21 cellular contexts compared by ENCODE assay signal in the genomic region with DNA sequence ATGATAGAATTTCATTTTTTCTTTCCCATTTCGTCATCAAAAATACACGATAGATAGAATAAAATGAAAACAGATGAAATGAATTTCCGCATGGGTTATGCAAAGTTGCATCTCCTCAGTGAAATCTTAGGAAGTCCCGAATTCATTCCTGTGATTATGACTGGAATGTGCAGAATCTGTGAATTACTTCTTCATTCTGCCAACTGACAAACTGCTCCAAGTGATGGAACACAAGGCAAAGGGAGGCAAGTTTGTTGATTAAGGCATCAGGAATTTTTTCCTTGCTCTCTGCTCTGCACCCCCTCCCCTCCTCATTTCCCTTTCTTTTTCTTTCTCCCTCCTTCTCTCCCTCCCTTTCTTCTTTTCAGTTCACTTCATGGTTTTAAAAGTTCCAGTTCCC. TPM values are rescaled to one million over a fixed set of nuclear protein-coding genes. Genes with fewer than 3 reads are reported as not detected.
DNase-seq lines count a peak whose midpoint lies in the region; ATAC-seq, FAIRE-seq and TF ChIP-seq lines count a peak whose summit lies in the region.
"Had no signal": no experiment of that assay in that cellular context is flagged by ENCODE, and none has a peak within 500 bp of the region (broad histone marks: within the 10 kb centered on the region; RNA-seq: fewer than 3 reads in every experiment).

No MANE protein-coding gene starts in this region.

- H3K9me1 ChIP-seq in endothelial cell of umbilical vein (replicated peaks; ENCODE audit: control insufficient read depth, extremely low read depth, insufficient read depth, low read length), result no peaks in the 10 kb centered on the region

- ATAC-seq in omental fat pad (ENCODE audit: low FRiP score), result peak; percentile 67
- ATAC-seq: gastroesophageal sphincter had no signal

- no peaks in the 10 kb centered on the region for H3K36me3 Mint-ChIP-seq in mesothelial cell of epicardium
- H3K36me3 Mint-ChIP-seq: CD14-positive monocyte had no signal

- H3K4me3 Mint-ChIP-seq in mesothelial cell of epicardium, result no peak overlapping the region
- H3K4me3 Mint-ChIP-seq: CD14-positive monocyte had no signal

- no peak overlapping the region for H3K9ac ChIP-seq in endothelial cell of umbilical vein (replicated peaks; ENCODE audit: extremely low read depth, insufficient read depth, low read length)

- POLR2A ChIA-PET in endothelial cell of umbilical vein (lab: Charles Lee), result interaction anchor here (0.6 kb wide), 1 partner anchor 33 kb away, joined by 3 read pairs; no protein-coding TSS in a partner anchor

- H2AFZ ChIP-seq in endothelial cell of umbilical vein (ENCODE audit: low read depth, low read length), result peak overlapping the region; percentile 60

- dilution Hi-C loops in endothelial cell of umbilical vein (cut with MboI; ENCODE audit: extremely low pct_ligation_motif_present, low sequenced_read_pairs), result no loop called here

- no peaks in the 10 kb centered on the region for H3K27me3 Mint-ChIP-seq in mesothelial cell of epicardium (ENCODE audit: low read depth)

- CTCF ChIA-PET in endothelial cell of umbilical vein (lab: Charles Lee), result interaction anchor here (1.1 to 1.4 kb wide), 3 partner anchors 8 to 60 kb away, joined by 4 to 10 read pairs (median 5); no protein-coding TSS in a partner anchor

- no peak overlapping the region for H3K27ac Mint-ChIP-seq in mesothelial cell of epicardium
- H3K27ac Mint-ChIP-seq: CD14-positive monocyte had no signal

- BruUV-seq in endothelial cell of umbilical vein (replicated peaks; lab: Mats Ljungman, UMichigan), result no TSS peak

- no peak overlapping the region for H3K4me2 ChIP-seq in endothelial cell of umbilical vein (ENCODE audit: insufficient read depth, low read length)
- H3K4me2 ChIP-seq: smooth muscle cell had no signal

- no peak overlapping the region for H3K27ac ChIP-seq in endothelial cell of umbilical vein (ENCODE audit: insufficient read depth, low read depth, low read length)
- no peak overlapping the region for H3K27ac ChIP-seq in ascending aorta
- H3K27ac ChIP-seq: brain microvascular endothelial cell, gastroesophageal sphincter, Peyer's patch, VCaP had no signal

- no peak overlapping the region for H3K4me3 ChIP-seq in MG63
- no peak overlapping the region for H3K4me3 ChIP-seq in endothelial cell of umbilical vein (replicated peaks in 1 of 3; ENCODE audit: insufficient read depth in 1 of 3, low read depth in 1 of 3, low read length in 3 of 3)
- no peak overlapping the region for H3K4me3 ChIP-seq in ascending aorta
- H3K4me3 ChIP-seq: gastroesophageal sphincter, Peyer's patch, smooth muscle cell had no signal

- H3K9me3 ChIP-seq in MG63 (no peaks in the 10 kb centered on the region), endothelial cell of umbilical vein (replicated peaks; ENCODE audit: control insufficient read depth, insufficient read depth, low read length) (no peaks in the 10 kb centered on the region), ascending aorta (no peaks in the 10 kb centered on the region)
- H3K9me3 ChIP-seq: gastroesophageal sphincter, Peyer's patch had no signal

- TF ChIP-seq CTCF in AG09319 (IDR thresholded peaks at IDR 0.05; ENCODE audit: low read depth, low read length) (no peak), endothelial cell of umbilical vein (IDR thresholded peaks at IDR 0.05; ENCODE audit: extremely low read depth in 1 of 2, insufficient read depth in 1 of 2, low read depth in 1 of 2, low read length in 2 of 2) (no peak), omental fat pad (IDR thresholded peaks at IDR 0.05) (no peak), ascending aorta (IDR thresholded peaks at IDR 0.05) (no peak), mesothelial cell of epicardium (IDR thresholded peaks at IDR 0.05; ENCODE audit: unreplicated experiment) (no peak)

- H3K79me2 ChIP-seq in endothelial cell of umbilical vein (ENCODE audit: control insufficient read depth, insufficient read depth, low read length), result no peaks in the 10 kb centered on the region

- intact Hi-C loops in endothelial cell of umbilical vein (cut with micrococcal nuclease) (loop anchor here (10.0 kb wide), 1 partner anchor 1529 kb away; no protein-coding TSS in a partner anchor), ascending aorta (cut with DNase I) (no loop called here)

- peaks cover 5% of the 10 kb centered on the region for H3K9me3 Mint-ChIP-seq in mesothelial cell of epicardium

- peaks cover 30% of the 10 kb centered on the region for H3K4me1 ChIP-seq in endothelial cell of umbilical vein (ENCODE audit: control insufficient read depth, extremely low read depth, insufficient read depth, low read length)
- no peaks in the 10 kb centered on the region for H3K4me1 ChIP-seq in ascending aorta
- H3K4me1 ChIP-seq: gastroesophageal sphincter, Peyer's patch had no signal

- H4K20me1 ChIP-seq in endothelial cell of umbilical vein (replicated peaks; ENCODE audit: control insufficient read depth, extremely low read depth, insufficient read depth, low read length), result no peaks in the 10 kb centered on the region

- peak; percentile 45 for DNase-seq in AG09319 (ENCODE audit: extremely low read depth, low read depth)
- peak; percentile 7 for DNase-seq in MG63
- DNase-seq in endothelial cell of umbilical vein (ENCODE audit: low read depth, low spot score), result no peak
- no peak for DNase-seq in omental fat pad (ENCODE audit: low spot score)
- no peak for DNase-seq in ascending aorta (ENCODE audit: low spot score in 2 of 2)
- no peak for DNase-seq in activated T-cell treated with anti-CD3 and anti-CD28 coated beads, Interleukin-2, amount 50 U/mL, for 1 hour
- no peak for DNase-seq in mesothelial cell of epicardium (ENCODE audit: low spot score in 2 of 2, unreplicated experiment in 2 of 2)
- no peak for DNase-seq in NCI-H187 treated with DMSO at 0.1 percent for 48 hours (lab: John Stamatoyannopoulos, UW)
- DNase-seq: brain microvascular endothelial cell; DMS79; effector CD8-positive, alpha-beta T cell; islet precursor cell; NCI-H2029 treated with DMSO at 0.1 percent for 48 hours; NCI-H774; occipital lobe; Peyer's patch; stimulated activated naive CD4-positive, alpha-beta T cell had no signal

- FAIRE-seq in endothelial cell of umbilical vein (lab: Jason Lieb, UNC), result no peak

- peaks cover 10% of the 10 kb centered on the region for H3K4me1 Mint-ChIP-seq in mesothelial cell of epicardium

- H3K27me3 ChIP-seq in MG63 (no peaks in the 10 kb centered on the region), endothelial cell of umbilical vein (ENCODE audit: control insufficient read depth in 2 of 2, insufficient read depth in 2 of 2, low read length in 2 of 2) (no peaks in the 10 kb centered on the region), ascending aorta (no peaks in the 10 kb centered on the region)
- H3K27me3 ChIP-seq: brain microvascular endothelial cell, gastroesophageal sphincter, Peyer's patch had no signal

- TF ChIP-seq POLR2A in endothelial cell of umbilical vein (IDR thresholded peaks at IDR 0.05; ENCODE audit: low read depth, low read length), result no peak

- no peaks in the 10 kb centered on the region for H3K36me3 ChIP-seq in MG63
- no peaks in the 10 kb centered on the region for H3K36me3 ChIP-seq in endothelial cell of umbilical vein (ENCODE audit: control insufficient read depth in 2 of 2, extremely low read depth in 1 of 2, insufficient read depth in 2 of 2, low read length in 2 of 2)
- no peaks in the 10 kb centered on the region for H3K36me3 ChIP-seq in ascending aorta
- H3K36me3 ChIP-seq: brain microvascular endothelial cell, gastroesophageal sphincter, Peyer's patch had no signal

TF ChIP-seq in endothelial cell of umbilical vein, 7 proteins besides CTCF, POLR2A, EP300 and RAD21:
- TF ChIP-seq GATA2 (IDR thresholded peaks at IDR 0.05; ENCODE audit: insufficient read depth, insufficient read length, low read depth, low read length), result no peak

RNA-seq across cellular contexts. Expression of gene ADGRL4, which starts 37.0 kb away (rescaled TPM):
- 0.10 and 0.49 TPM in 2 replicates for total RNA-seq in MG63 (2014; rRNA removed; shearing (Covaris generic); ENCODE audit: low replicate concordance)
- total RNA-seq in endothelial cell of umbilical vein, result 143 and 205 TPM in 2 replicates
- 120 and 140 TPM in 2 replicates for polyA plus RNA-seq in endothelial cell of umbilical vein
- 98.2 and 113 TPM in 2 replicates for polyA plus RNA-seq in endothelial cell of umbilical vein (2011; cell fraction: cytosol; rRNA removed)
- 61.6 and 91.1 TPM in 2 replicates for polyA plus RNA-seq in endothelial cell of umbilical vein (2011; cell fraction: nucleus; rRNA removed)
- 118 and 169 TPM in 2 replicates for polyA plus RNA-seq in endothelial cell of umbilical vein (2012)
- polyA minus RNA-seq in endothelial cell of umbilical vein, result 241 and 249 TPM in 2 replicates
- not detected for polyA minus RNA-seq in endothelial cell of umbilical vein (2011; cell fraction: cytosol; rRNA and poly(A)+ RNA removed)
- polyA minus RNA-seq in endothelial cell of umbilical vein (2011; cell fraction: nucleus; rRNA and poly(A)+ RNA removed), result 65.3 and 97.1 TPM in 2 replicates
- 100 to 1,000 TPM in 2 of 4 donors, 10 to 100 TPM in 2; 26.5 to 282 (median 103) TPM for total RNA-seq in omental fat pad
- 73.5 TPM for total RNA-seq in ascending aorta
- 0.07 TPM in 1 of 3 replicates, not detected in the others for total RNA-seq in mesothelial cell of epicardium
- polyA plus RNA-seq: CD14-positive monocyte had no signal

Comparison
In these comparisons a context has a peak if more than half of its experiments do, and no peak if none do; other contexts are left out.
1. DNase-seq: peak in AG09319 (single experiment) and MG63 (single experiment); none in endothelial cell of umbilical vein (single experiment), omental fat pad (single experiment), ascending aorta (0 of 2), activated T-cell treated with anti-CD3 and anti-CD28 coated beads, Interleukin-2, amount 50 U/mL, for 1 hour (single experiment), mesothelial cell of epicardium (0 of 2) and NCI-H187 treated with DMSO at 0.1 percent for 48 hours (single experiment).
2. RNA of gene ADGRL4, which starts 37.0 kb away (total RNA-seq): 143 to 205 TPM in endothelial cell of umbilical vein, 26.5 to 282 TPM in omental fat pad and 73.5 TPM in ascending aorta (single experiment); 0.10 to 0.49 TPM in MG63 and 0.07 TPM in mesothelial cell of epicardium; every median in the first group is over 10 times any median in the second.